2 cellular contexts compared by ENCODE assay signal in genomic region chr5:142797420-142797819, GRCh38.
TF ChIP-seq lines count a peak whose summit lies in the region.

No MANE protein-coding gene starts in this region.

TF ChIP-seq in liver, 16 proteins besides CTCF, POLR2A, EP300 and RAD21 (continued from another document):
- TF ChIP-seq ATF3 (IDR thresholded peaks at IDR 0.05) (no peak), HNF4A (conservative IDR thresholded peaks at IDR 0.05) (no peak), EGR1 (IDR thresholded peaks at IDR 0.05; ENCODE audit: low read depth in 2 of 2) (no peak), REST (IDR thresholded peaks at IDR 0.05) (no peak), TAF1 (conservative IDR thresholded peaks at IDR 0.05) (no peak), RXRA (IDR thresholded peaks at IDR 0.05) (no peak), NR2F2 (IDR thresholded peaks at IDR 0.05) (no peak), ZBTB33 (IDR thresholded peaks at IDR 0.05) (no peak), MAX (IDR thresholded peaks at IDR 0.05) (no peak), HNF4G (IDR thresholded peaks at IDR 0.05) (no peak), YY1 (IDR thresholded peaks at IDR 0.05) (no peak), GABPA (IDR thresholded peaks at IDR 0.05 in 1 of 2, conservative IDR thresholded peaks at IDR 0.05 in 1 of 2) (no peak)

TF ChIP-seq in HepG2, 621 proteins besides CTCF, POLR2A, EP300 and RAD21:
- TF ChIP-seq CREB3 (CRISPR knock-in tag; IDR thresholded peaks at IDR 0.05) (no peak), ZNF3 (CRISPR knock-in tag; IDR thresholded peaks at IDR 0.05) (no peak), ZNF609 (CRISPR knock-in tag; IDR thresholded peaks at IDR 0.05; ENCODE audit: borderline replicate concordance) (no peak), FOXK1 (CRISPR knock-in tag; IDR thresholded peaks at IDR 0.05; ENCODE audit: borderline replicate concordance, low read depth) (no peak), ZNF891 (CRISPR knock-in tag; IDR thresholded peaks at IDR 0.05) (no peak), FOXO4 (CRISPR knock-in tag; conservative IDR thresholded peaks at IDR 0.05) (no peak), ZNF460 (CRISPR knock-in tag; IDR thresholded peaks at IDR 0.05; ENCODE audit: borderline replicate concordance) (no peak), ZNF766 (CRISPR knock-in tag; IDR thresholded peaks at IDR 0.05; ENCODE audit: borderline replicate concordance) (no peak), ZNF800 (CRISPR knock-in tag; IDR thresholded peaks at IDR 0.05) (no peak), ZHX1 (CRISPR knock-in tag; IDR thresholded peaks at IDR 0.05; ENCODE audit: low read depth) (no peak), ZNF264 (CRISPR knock-in tag; IDR thresholded peaks at IDR 0.05) (no peak), ZNF761 (CRISPR knock-in tag; conservative IDR thresholded peaks at IDR 0.05) (no peak), SIN3A (IDR thresholded peaks at IDR 0.05; ENCODE audit: borderline replicate concordance, low read depth, low read length) (no peak), ZNF839 (CRISPR knock-in tag; IDR thresholded peaks at IDR 0.05; ENCODE audit: borderline replicate concordance) (no peak), HINFP (CRISPR knock-in tag; IDR thresholded peaks at IDR 0.05; ENCODE audit: low read depth) (no peak)
